ENCODE assay signal across 1 cellular context in genomic region chr6:133973109-133973971, GRCh38.
TF ChIP-seq lines count a peak whose summit lies in the region.

No MANE protein-coding gene starts in this region.

TF ChIP-seq in K562, 482 proteins besides CTCF, POLR2A, EP300 and RAD21 (continued from another document and continues in another):
- no peak for TF ChIP-seq NCOA6 (IDR thresholded peaks at IDR 0.05)
- no peak for TF ChIP-seq HMBOX1 (IDR thresholded peaks at IDR 0.05)
- TF ChIP-seq JUND (IDR thresholded peaks at IDR 0.05; ENCODE audit: borderline replicate concordance, low read depth, low read length) = no peak
- peak; percentile 31; the same call in 2 of the 3 replicates for TF ChIP-seq JUND (tag; IDR thresholded peaks at IDR 0.05; ENCODE audit: borderline replicate concordance, low read depth, low read length)
- TF ChIP-seq ARID1B (IDR thresholded peaks at IDR 0.05) = peak; percentile 76
- TF ChIP-seq, protein P1, sequence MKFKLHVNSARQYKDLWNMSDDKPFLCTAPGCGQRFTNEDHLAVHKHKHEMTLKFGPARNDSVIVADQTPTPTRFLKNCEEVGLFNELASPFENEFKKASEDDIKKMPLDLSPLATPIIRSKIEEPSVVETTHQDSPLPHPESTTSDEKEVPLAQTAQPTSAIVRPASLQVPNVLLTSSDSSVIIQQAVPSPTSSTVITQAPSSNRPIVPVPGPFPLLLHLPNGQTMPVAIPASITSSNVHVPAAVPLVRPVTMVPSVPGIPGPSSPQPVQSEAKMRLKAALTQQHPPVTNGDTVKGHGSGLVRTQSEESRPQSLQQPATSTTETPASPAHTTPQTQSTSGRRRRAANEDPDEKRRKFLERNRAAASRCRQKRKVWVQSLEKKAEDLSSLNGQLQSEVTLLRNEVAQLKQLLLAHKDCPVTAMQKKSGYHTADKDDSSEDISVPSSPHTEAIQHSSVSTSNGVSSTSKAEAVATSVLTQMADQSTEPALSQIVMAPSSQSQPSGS (CRISPR knock-in tag; IDR thresholded peaks at IDR 0.05) = no peak
- TF ChIP-seq ZNF766 (CRISPR knock-in tag; conservative IDR thresholded peaks at IDR 0.05) = 0 out of 2 replicates have a peak, but pooled peaks have one; percentile 36
- peak; percentile 27; the same call in 1 of the 2 replicates for TF ChIP-seq ARID2 (IDR thresholded peaks at IDR 0.05)
- TF ChIP-seq, protein P2, sequence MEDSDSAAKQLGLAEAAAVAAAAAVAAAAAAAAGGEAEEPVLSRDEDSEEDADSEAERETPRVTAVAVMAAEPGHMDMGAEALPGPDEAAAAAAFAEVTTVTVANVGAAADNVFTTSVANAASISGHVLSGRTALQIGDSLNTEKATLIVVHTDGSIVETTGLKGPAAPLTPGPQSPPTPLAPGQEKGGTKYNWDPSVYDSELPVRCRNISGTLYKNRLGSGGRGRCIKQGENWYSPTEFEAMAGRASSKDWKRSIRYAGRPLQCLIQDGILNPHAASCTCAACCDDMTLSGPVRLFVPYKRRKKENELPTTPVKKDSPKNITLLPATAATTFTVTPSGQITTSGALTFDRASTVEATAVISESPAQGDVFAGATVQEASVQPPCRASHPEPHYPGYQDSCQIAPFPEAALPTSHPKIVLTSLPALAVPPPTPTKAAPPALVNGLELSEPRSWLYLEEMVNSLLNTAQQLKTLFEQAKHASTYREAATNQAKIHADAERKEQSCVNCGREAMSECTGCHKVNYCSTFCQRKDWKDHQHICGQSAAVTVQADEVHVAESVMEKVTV (CRISPR knock-in tag; IDR thresholded peaks at IDR 0.05) = peak; percentile 56; the same call in 1 of the 2 replicates
- 0 out of 4 replicates have a peak, but pooled peaks of 1 of the 2 experiments have one; percentile 3 for TF ChIP-seq RCOR1 (IDR thresholded peaks at IDR 0.05; ENCODE audit: borderline replicate concordance in 1 of 2, low read depth in 2 of 2, low read length in 2 of 2)
- no peak for TF ChIP-seq ZNF133 (CRISPR knock-in tag; IDR thresholded peaks at IDR 0.05)
- TF ChIP-seq CHAMP1 (IDR thresholded peaks at IDR 0.05) = peak; percentile 50; the same call in 1 of the 2 replicates
- TF ChIP-seq, protein P3, sequence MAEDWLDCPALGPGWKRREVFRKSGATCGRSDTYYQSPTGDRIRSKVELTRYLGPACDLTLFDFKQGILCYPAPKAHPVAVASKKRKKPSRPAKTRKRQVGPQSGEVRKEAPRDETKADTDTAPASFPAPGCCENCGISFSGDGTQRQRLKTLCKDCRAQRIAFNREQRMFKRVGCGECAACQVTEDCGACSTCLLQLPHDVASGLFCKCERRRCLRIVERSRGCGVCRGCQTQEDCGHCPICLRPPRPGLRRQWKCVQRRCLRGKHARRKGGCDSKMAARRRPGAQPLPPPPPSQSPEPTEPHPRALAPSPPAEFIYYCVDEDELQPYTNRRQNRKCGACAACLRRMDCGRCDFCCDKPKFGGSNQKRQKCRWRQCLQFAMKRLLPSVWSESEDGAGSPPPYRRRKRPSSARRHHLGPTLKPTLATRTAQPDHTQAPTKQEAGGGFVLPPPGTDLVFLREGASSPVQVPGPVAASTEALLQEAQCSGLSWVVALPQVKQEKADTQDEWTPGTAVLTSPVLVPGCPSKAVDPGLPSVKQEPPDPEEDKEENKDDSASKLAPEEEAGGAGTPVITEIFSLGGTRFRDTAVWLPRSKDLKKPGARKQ (CRISPR knock-in tag; IDR thresholded peaks at IDR 0.05) = no peak
- no peak for TF ChIP-seq RBM14 (IDR thresholded peaks at IDR 0.05; ENCODE audit: borderline replicate concordance, insufficient read depth, low read depth, low read length)
- 0 out of 2 replicates have a peak, but pooled peaks have one; percentile 28 for TF ChIP-seq ELF2 (CRISPR knock-in tag; IDR thresholded peaks at IDR 0.05)
- no peak for TF ChIP-seq FOXA3 (CRISPR knock-in tag; conservative IDR thresholded peaks at IDR 0.05 in 1 of 2, IDR thresholded peaks at IDR 0.05 in 1 of 2)
- no peak for TF ChIP-seq FUS (optimal IDR thresholded peaks at IDR 0.05; ENCODE audit: low read depth, low read length)
- no peak for TF ChIP-seq NFXL1 (CRISPR knock-in tag; IDR thresholded peaks at IDR 0.05)
- TF ChIP-seq CBX2 (IDR thresholded peaks at IDR 0.05; ENCODE audit: insufficient read depth, low read length, poor library complexity, severe bottlenecking) = no peak
- no peak for TF ChIP-seq OTX1 (CRISPR knock-in tag; IDR thresholded peaks at IDR 0.05)
- TF ChIP-seq HNRNPK (IDR thresholded peaks at IDR 0.05; ENCODE audit: low read depth, low read length, poor library complexity, severe bottlenecking) = no peak
- no peak for TF ChIP-seq ETV6 (IDR thresholded peaks at IDR 0.05; ENCODE audit: borderline replicate concordance in 1 of 2, low read depth in 2 of 2, low read length in 1 of 2)
- no peak for TF ChIP-seq ETV6 (CRISPR knock-in tag; IDR thresholded peaks at IDR 0.05; ENCODE audit: borderline replicate concordance)
- peak; percentile 71 for TF ChIP-seq DPF2 (IDR thresholded peaks at IDR 0.05)
- TF ChIP-seq ID3 (CRISPR knock-in tag; IDR thresholded peaks at IDR 0.05) = no peak
- TF ChIP-seq ID3 (tag; IDR thresholded peaks at IDR 0.05) = no peak
- TF ChIP-seq POLR2AphosphoS5 (IDR thresholded peaks at IDR 0.05; ENCODE audit: control insufficient read depth, insufficient read depth, low read depth, low read length) = no peak
- peak; percentile 60 for TF ChIP-seq RFX1 (IDR thresholded peaks at IDR 0.05)
- TF ChIP-seq ARID3A (IDR thresholded peaks at IDR 0.05; ENCODE audit: borderline replicate concordance, low read depth, low read length) = peak; percentile 67
- TF ChIP-seq, protein P4, sequence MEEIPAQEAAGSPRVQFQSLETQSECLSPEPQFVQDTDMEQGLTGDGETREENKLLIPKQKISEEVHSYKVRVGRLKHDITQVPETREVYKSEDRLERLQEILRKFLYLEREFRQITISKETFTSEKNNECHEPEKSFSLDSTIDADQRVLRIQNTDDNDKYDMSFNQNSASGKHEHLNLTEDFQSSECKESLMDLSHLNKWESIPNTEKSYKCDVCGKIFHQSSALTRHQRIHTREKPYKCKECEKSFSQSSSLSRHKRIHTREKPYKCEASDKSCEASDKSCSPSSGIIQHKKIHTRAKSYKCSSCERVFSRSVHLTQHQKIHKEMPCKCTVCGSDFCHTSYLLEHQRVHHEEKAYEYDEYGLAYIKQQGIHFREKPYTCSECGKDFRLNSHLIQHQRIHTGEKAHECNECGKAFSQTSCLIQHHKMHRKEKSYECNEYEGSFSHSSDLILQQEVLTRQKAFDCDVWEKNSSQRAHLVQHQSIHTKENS (CRISPR knock-in tag; IDR thresholded peaks at IDR 0.05) = no peak
- peak; percentile 58 for TF ChIP-seq HDAC3 (IDR thresholded peaks at IDR 0.05; ENCODE audit: borderline replicate concordance, partially characterized antibody)
- TF ChIP-seq, protein P5, sequence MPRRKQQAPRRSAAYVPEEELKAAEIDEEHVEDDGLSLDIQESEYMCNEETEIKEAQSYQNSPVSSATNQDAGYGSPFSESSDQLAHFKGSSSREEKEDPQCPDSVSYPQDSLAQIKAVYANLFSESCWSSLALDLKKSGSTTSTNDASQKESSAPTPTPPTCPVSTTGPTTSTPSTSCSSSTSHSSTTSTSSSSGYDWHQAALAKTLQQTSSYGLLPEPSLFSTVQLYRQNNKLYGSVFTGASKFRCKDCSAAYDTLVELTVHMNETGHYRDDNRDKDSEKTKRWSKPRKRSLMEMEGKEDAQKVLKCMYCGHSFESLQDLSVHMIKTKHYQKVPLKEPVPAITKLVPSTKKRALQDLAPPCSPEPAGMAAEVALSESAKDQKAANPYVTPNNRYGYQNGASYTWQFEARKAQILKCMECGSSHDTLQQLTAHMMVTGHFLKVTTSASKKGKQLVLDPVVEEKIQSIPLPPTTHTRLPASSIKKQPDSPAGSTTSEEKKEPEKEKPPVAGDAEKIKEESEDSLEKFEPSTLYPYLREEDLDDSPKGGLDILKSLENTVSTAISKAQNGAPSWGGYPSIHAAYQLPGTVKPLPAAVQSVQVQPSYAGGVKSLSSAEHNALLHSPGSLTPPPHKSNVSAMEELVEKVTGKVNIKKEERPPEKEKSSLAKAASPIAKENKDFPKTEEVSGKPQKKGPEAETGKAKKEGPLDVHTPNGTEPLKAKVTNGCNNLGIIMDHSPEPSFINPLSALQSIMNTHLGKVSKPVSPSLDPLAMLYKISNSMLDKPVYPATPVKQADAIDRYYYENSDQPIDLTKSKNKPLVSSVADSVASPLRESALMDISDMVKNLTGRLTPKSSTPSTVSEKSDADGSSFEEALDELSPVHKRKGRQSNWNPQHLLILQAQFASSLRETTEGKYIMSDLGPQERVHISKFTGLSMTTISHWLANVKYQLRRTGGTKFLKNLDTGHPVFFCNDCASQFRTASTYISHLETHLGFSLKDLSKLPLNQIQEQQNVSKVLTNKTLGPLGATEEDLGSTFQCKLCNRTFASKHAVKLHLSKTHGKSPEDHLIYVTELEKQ (CRISPR knock-in tag; IDR thresholded peaks at IDR 0.05) = no peak
- TF ChIP-seq RBM15 (IDR thresholded peaks at IDR 0.05; ENCODE audit: insufficient read depth, low read length) = no peak
- TF ChIP-seq FOXP1 (CRISPR knock-in tag; IDR thresholded peaks at IDR 0.05) = no peak
- TF ChIP-seq SIN3A (IDR thresholded peaks at IDR 0.05; ENCODE audit: borderline replicate concordance in 2 of 2, control insufficient read depth in 1 of 2, low read depth in 2 of 2, low read length in 2 of 2) = no peak
- TF ChIP-seq CC2D1A (IDR thresholded peaks at IDR 0.05) = 0 out of 2 replicates have a peak, but pooled peaks have one; percentile 48
- TF ChIP-seq RAD51 (IDR thresholded peaks at IDR 0.05; ENCODE audit: borderline replicate concordance, low read depth) = no peak
- TF ChIP-seq PML (IDR thresholded peaks at IDR 0.05; ENCODE audit: low read length) = peak; percentile 42; the same call in 1 of the 2 replicates
- TF ChIP-seq TAL1 (IDR thresholded peaks at IDR 0.05) = peak; percentile 57
- 0 out of 2 replicates have a peak, but pooled peaks have one; percentile 4 for TF ChIP-seq ETV1 (tag; conservative IDR thresholded peaks at IDR 0.05; ENCODE audit: low read depth)
- peak; percentile 50; the same call in 1 of the 2 replicates for TF ChIP-seq NCOR1 (IDR thresholded peaks at IDR 0.05)
- TF ChIP-seq NFE2 (IDR thresholded peaks at IDR 0.05; ENCODE audit: low read depth) = 0 out of 2 replicates have a peak, but pooled peaks have one; percentile 2
- TF ChIP-seq, protein P6, sequence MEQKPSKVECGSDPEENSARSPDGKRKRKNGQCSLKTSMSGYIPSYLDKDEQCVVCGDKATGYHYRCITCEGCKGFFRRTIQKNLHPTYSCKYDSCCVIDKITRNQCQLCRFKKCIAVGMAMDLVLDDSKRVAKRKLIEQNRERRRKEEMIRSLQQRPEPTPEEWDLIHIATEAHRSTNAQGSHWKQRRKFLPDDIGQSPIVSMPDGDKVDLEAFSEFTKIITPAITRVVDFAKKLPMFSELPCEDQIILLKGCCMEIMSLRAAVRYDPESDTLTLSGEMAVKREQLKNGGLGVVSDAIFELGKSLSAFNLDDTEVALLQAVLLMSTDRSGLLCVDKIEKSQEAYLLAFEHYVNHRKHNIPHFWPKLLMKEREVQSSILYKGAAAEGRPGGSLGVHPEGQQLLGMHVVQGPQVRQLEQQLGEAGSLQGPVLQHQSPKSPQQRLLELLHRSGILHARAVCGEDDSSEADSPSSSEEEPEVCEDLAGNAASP (IDR thresholded peaks at IDR 0.05) = no peak
- TF ChIP-seq HMG20A (CRISPR knock-in tag; conservative IDR thresholded peaks at IDR 0.05) = no peak
- TF ChIP-seq CBX8 (IDR thresholded peaks at IDR 0.05; ENCODE audit: borderline replicate concordance, extremely low read depth, low read depth, low read length, poor library complexity, severe bottlenecking) = no peak
- 0 out of 2 replicates have a peak, but pooled peaks have one; percentile 20 for TF ChIP-seq MTA2 (IDR thresholded peaks at IDR 0.05; ENCODE audit: low read depth)
- no peak for TF ChIP-seq PRMT5 (CRISPR knock-in tag; IDR thresholded peaks at IDR 0.05)
- no peak for TF ChIP-seq ADNP (tag; IDR thresholded peaks at IDR 0.05)
- TF ChIP-seq MYC (IDR thresholded peaks at IDR 0.05; ENCODE audit: low read depth, low read length) = peak; percentile 53; the same call in 1 of the 2 replicates
- no peak for TF ChIP-seq MYC (CRISPR knock-in tag; IDR thresholded peaks at IDR 0.05; ENCODE audit: borderline replicate concordance, low read depth)
- TF ChIP-seq GABPA (tag; conservative IDR thresholded peaks at IDR 0.05; ENCODE audit: low read depth) = 0 out of 2 replicates have a peak, but pooled peaks have one; percentile 21
